ENCODE assay signal across 7 cellular contexts in genomic region chr11:7673724-7674434, GRCh38. TPM values are rescaled to one million over a fixed set of nuclear protein-coding genes. Genes with fewer than 3 reads are reported as not detected.
A peak's percentile ranks its signal among the peaks of the same experiment; 100 is the strongest.
DNase-seq lines count a peak whose midpoint lies in the region; ATAC-seq and TF ChIP-seq lines count a peak whose summit lies in the region.

No MANE protein-coding gene starts in this region.

- peaks cover 4% of the 10 kb centered on the region for H3K4me1 ChIP-seq in colonic mucosa
- H3K4me1 ChIP-seq in lower lobe of right lung: peaks cover 13% of the 10 kb centered on the region
- peaks cover 0 to 64% (median 15%) of the 10 kb centered on the region in 4 donors for H3K4me1 ChIP-seq in tibial nerve
- 0 out of 2 replicates have a peak, but pooled peaks cover 4% of the 10 kb centered on the region for H3K4me1 ChIP-seq in Karpas-422 (ENCODE audit: low read length)

- H3K4me3 ChIP-seq in colonic mucosa: peak overlapping the region; percentile 79
- peak overlapping the region; percentile 64 for H3K4me3 ChIP-seq in lower lobe of right lung
- H3K4me3 ChIP-seq in tibial nerve: peak overlapping the region; percentile 45 to 84 (median 64)
- no peak overlapping the region for H3K4me3 ChIP-seq in Karpas-422 (ENCODE audit: low read length)

- H3K36me3 ChIP-seq in colonic mucosa (no peaks in the 10 kb centered on the region), lower lobe of right lung (no peaks in the 10 kb centered on the region), tibial nerve (no peaks in the 10 kb centered on the region), Karpas-422 (ENCODE audit: insufficient read depth, low read length) (no peaks in the 10 kb centered on the region)

- H4K20me1 ChIP-seq in Karpas-422 (ENCODE audit: insufficient read depth, low read depth, low read length): no peaks in the 10 kb centered on the region

- intact Hi-C loops in colonic mucosa (cut with DNase I): no loop called here
- intact Hi-C loops in lower lobe of right lung (cut with DNase I): no loop called here
- intact Hi-C loops in posterior vena cava (cut with DNase I): no loop called here

- no peaks in the 10 kb centered on the region for H3K9me2 ChIP-seq in Karpas-422 (replicated peaks; ENCODE audit: insufficient read depth, low read length)

- H3K79me2 ChIP-seq in Karpas-422 (ENCODE audit: low read length): no peaks in the 10 kb centered on the region

- 10 to 22% methylated on average over 24 to 43 of the region's 72 CpGs for WGBS in tibial nerve, 2 donors

- no peak overlapping the region for H2AFZ ChIP-seq in Karpas-422 (ENCODE audit: low read length)

- H3K9me3 ChIP-seq in colonic mucosa (no peaks in the 10 kb centered on the region), lower lobe of right lung (no peaks in the 10 kb centered on the region), tibial nerve (no peaks in the 10 kb centered on the region), Karpas-422 (ENCODE audit: low read length) (no peaks in the 10 kb centered on the region)

- H3K27ac ChIP-seq in colonic mucosa: peak overlapping the region; percentile 65
- H3K27ac ChIP-seq in lower lobe of right lung: peak overlapping the region; percentile 72
- peak overlapping the region; percentile 82 to 96 (median 89) for H3K27ac ChIP-seq in tibial nerve
- no peak overlapping the region for H3K27ac ChIP-seq in Karpas-422 (ENCODE audit: low read length)

- H3K27me3 ChIP-seq in colonic mucosa: no peaks in the 10 kb centered on the region
- peaks cover 12% of the 10 kb centered on the region for H3K27me3 ChIP-seq in lower lobe of right lung (ENCODE audit: low read depth)
- H3K27me3 ChIP-seq in tibial nerve: no peaks in the 10 kb centered on the region
- no peaks in the 10 kb centered on the region for H3K27me3 ChIP-seq in Karpas-422 (ENCODE audit: low read length)

- TF ChIP-seq CTCF in colonic mucosa (IDR thresholded peaks at IDR 0.05) (no peak), lower lobe of right lung (IDR thresholded peaks at IDR 0.05) (no peak), tibial nerve (IDR thresholded peaks at IDR 0.05) (no peak)

- TF ChIP-seq EP300 in tibial nerve (IDR thresholded peaks at IDR 0.05): no peak

- TF ChIP-seq POLR2A in tibial nerve (IDR thresholded peaks at IDR 0.05): no peak

- ATAC-seq in GM18867 (IDR thresholded peaks at IDR 0.05; ENCODE audit: unreplicated experiment) (peak; percentile 18), lower lobe of right lung (peak; percentile 68 to 76)

- no peak overlapping the region for H3K4me2 ChIP-seq in Karpas-422 (ENCODE audit: low read depth, low read length, poor library complexity, severe bottlenecking)

- H3K9ac ChIP-seq in colonic mucosa (ENCODE audit: low read depth in 2 of 2, low read length in 2 of 2) (peak overlapping the region; percentile 68 to 72), Karpas-422 (ENCODE audit: low read length) (no peak overlapping the region)

- DNase-seq in HuH-7 (ENCODE audit: low spot score) (peak; percentile 69), colonic mucosa (peak; percentile 84), lower lobe of right lung (peak; percentile 53), tibial nerve (ENCODE audit: low spot score in 2 of 2) (peak in 1 of 2 donors; percentile 22), posterior vena cava (ENCODE audit: low spot score) (no peak), Karpas-422 (no peak)

RNA-seq across cellular contexts. Expression of gene CYB5R2, which starts 0.6 kb away (rescaled TPM):
- total RNA-seq in colonic mucosa (1 to 10 TPM; 7.4 to 7.5 TPM), lower lobe of right lung (16.0 TPM), tibial nerve (100 to 1,000 TPM in 1 of 4 donors, 10 to 100 TPM in 3; 50.8 to 104 (median 58.2) TPM), posterior vena cava (1 to 10 TPM; 5.0 to 6.0 TPM)
- total RNA-seq in Karpas-422 (2014; rRNA removed; shearing (Covaris generic); ENCODE audit: low replicate concordance): not detected in 2 replicates

RNA-seq across cellular contexts. Expression of gene OVCH2, which starts 32.4 kb away (rescaled TPM):
- total RNA-seq in colonic mucosa (not detected), lower lobe of right lung (7.4 TPM), tibial nerve (not detected), posterior vena cava (not detected)
- not detected in 2 replicates for total RNA-seq in Karpas-422 (2014; rRNA removed; shearing (Covaris generic); ENCODE audit: low replicate concordance)

Comparison
In these comparisons a context has a peak if more than half of its experiments do, and no peak if none do; other contexts are left out.
1. DNase-seq: peak in HuH-7 (single experiment), colonic mucosa (single experiment) and lower lobe of right lung (single experiment); none in posterior vena cava (single experiment) and Karpas-422 (single experiment).